ENCODE assay signal across 19 cellular contexts in genomic region chr11:96016978-96017502, GRCh38.
DNase-seq lines count a peak whose midpoint lies in the region; ATAC-seq and TF ChIP-seq lines count a peak whose summit lies in the region.
"Had no signal": no experiment of that assay in that cellular context is flagged by ENCODE, and none has a peak within 500 bp of the region (broad histone marks: within the 10 kb centered on the region; RNA-seq: fewer than 3 reads in every experiment).

No MANE protein-coding gene starts in this region.

- intact Hi-C loops in CD8-positive, alpha-beta T cell (cut with DNase I, micrococcal nuclease): loop anchor here (2.0 to 10.0 kb wide), 4 partner anchors 18 to 238 kb away; no protein-coding TSS in a partner anchor

- POLR2A ChIA-PET in CD8-positive, alpha-beta T cell (lab: Charles Lee): interaction anchor here (0.6 kb wide), 1 partner anchor 231 kb away, joined by 3 read pairs; no protein-coding TSS in a partner anchor

- H3K27me3 Mint-ChIP-seq in CD8-positive, alpha-beta T cell (ENCODE audit: low read depth): no peaks in the 10 kb centered on the region
- no peaks in the 10 kb centered on the region for H3K27me3 Mint-ChIP-seq in effector memory CD8-positive, alpha-beta T cell
- H3K27me3 Mint-ChIP-seq in neural progenitor cell (ENCODE audit: insufficient read depth, low read depth) (no peaks in the 10 kb centered on the region), mesothelial cell of epicardium (ENCODE audit: low read depth) (no peaks in the 10 kb centered on the region)
- H3K27me3 Mint-ChIP-seq: CD4-positive, alpha-beta T cell had no signal

- peaks cover 4% of the 10 kb centered on the region for H3K36me3 Mint-ChIP-seq in CD8-positive, alpha-beta T cell
- H3K36me3 Mint-ChIP-seq in effector memory CD8-positive, alpha-beta T cell (ENCODE audit: insufficient read depth): no peaks in the 10 kb centered on the region
- H3K36me3 Mint-ChIP-seq in neural progenitor cell (no peaks in the 10 kb centered on the region), mesothelial cell of epicardium (no peaks in the 10 kb centered on the region)

- WGBS in smooth muscle cell (ENCODE audit: low lambda C conversion rate): 93% methylated on average over 1 of the region's 1 CpG

- no peak overlapping the region for H3K4me3 Mint-ChIP-seq in CD8-positive, alpha-beta T cell
- H3K4me3 Mint-ChIP-seq in effector memory CD8-positive, alpha-beta T cell: no peak overlapping the region
- H3K4me3 Mint-ChIP-seq in neural progenitor cell: no peak overlapping the region
- no peak overlapping the region for H3K4me3 Mint-ChIP-seq in mesothelial cell of epicardium
- H3K4me3 Mint-ChIP-seq: HFFc6 had no signal

- DNase-seq in CD8-positive, alpha-beta T cell: no peak
- peak; percentile 51 for DNase-seq in NCI-H69 (lab: John Stamatoyannopoulos, UW)
- DNase-seq in effector memory CD8-positive, alpha-beta T cell: no peak
- DNase-seq in smooth muscle cell (lab: John Stamatoyannopoulos, UW; ENCODE audit: unreplicated experiment): no peak
- DNase-seq in neural progenitor cell (ENCODE audit: low spot score): no peak
- no peak for DNase-seq in NCI-H2107 (lab: John Stamatoyannopoulos, UW)
- no peak for DNase-seq in mesothelial cell of epicardium (ENCODE audit: low spot score in 2 of 2, unreplicated experiment in 2 of 2)
- DNase-seq: ACHN, BE2C, C1 segment of cervical spinal cord, Calu3, DMS79 treated with DMSO at 0.1 percent for 48 hours, GF-D8, GOT3, HFFc6, KBM-7 had no signal

- no peak overlapping the region for H3K4me3 ChIP-seq in CD8-positive, alpha-beta T cell (ENCODE audit: low read depth, low read length)
- H3K4me3 ChIP-seq in smooth muscle cell (no peak overlapping the region), neural progenitor cell (no peak overlapping the region)
- H3K4me3 ChIP-seq: GM12878 had no signal

- CTCF ChIA-PET in CD8-positive, alpha-beta T cell (lab: Charles Lee): interaction anchor here (0.8 to 6.2 kb wide), 4 partner anchors 38 to 409 kb away, joined by 3 to 57 read pairs (median 4); partner anchors contain the start of gene MAML2

- H4K20me1 ChIP-seq in smooth muscle cell (ENCODE audit: low read depth) (no peaks in the 10 kb centered on the region), neural progenitor cell (ENCODE audit: low read depth) (no peaks in the 10 kb centered on the region)

- peak overlapping the region; percentile 18 for H3K27ac Mint-ChIP-seq in CD8-positive, alpha-beta T cell
- H3K27ac Mint-ChIP-seq in effector memory CD8-positive, alpha-beta T cell: peak overlapping the region; percentile 22 to 47
- H3K27ac Mint-ChIP-seq in neural progenitor cell: no peak overlapping the region
- no peak overlapping the region for H3K27ac Mint-ChIP-seq in mesothelial cell of epicardium
- H3K27ac Mint-ChIP-seq: CD4-positive, alpha-beta T cell had no signal

- H3K27ac ChIP-seq in CD8-positive, alpha-beta T cell (ENCODE audit: low read depth, low read length): no peak overlapping the region
- peak overlapping the region; percentile 97 for H3K27ac ChIP-seq in smooth muscle cell (ENCODE audit: low read depth)
- no peak overlapping the region for H3K27ac ChIP-seq in neural progenitor cell

- no peak for ATAC-seq in CD8-positive, alpha-beta T cell
- no peak for ATAC-seq in effector memory CD8-positive, alpha-beta T cell (replicated peaks)
- ATAC-seq: HCT116 had no signal

- H3K4me1 Mint-ChIP-seq in CD8-positive, alpha-beta T cell (ENCODE audit: low read depth): peaks cover 21% of the 10 kb centered on the region
- peaks cover 28 to 47% of the 10 kb centered on the region in 2 donors for H3K4me1 Mint-ChIP-seq in effector memory CD8-positive, alpha-beta T cell (ENCODE audit: low read depth in 2 of 2)
- H3K4me1 Mint-ChIP-seq in neural progenitor cell (peaks cover 52% of the 10 kb centered on the region), mesothelial cell of epicardium (peaks cover 34% of the 10 kb centered on the region)

- H3F3A ChIP-seq in smooth muscle cell (ENCODE audit: low read depth) (peaks cover 21% of the 10 kb centered on the region), neural progenitor cell (ENCODE audit: low read depth) (no peaks in the 10 kb centered on the region)

- H3K36me3 ChIP-seq in CD8-positive, alpha-beta T cell (ENCODE audit: insufficient read depth, low read length): no peaks in the 10 kb centered on the region
- H3K36me3 ChIP-seq in smooth muscle cell (ENCODE audit: low read depth) (no peaks in the 10 kb centered on the region), neural progenitor cell (no peaks in the 10 kb centered on the region)
- H3K36me3 ChIP-seq: BE2C had no signal

- no peak overlapping the region for H2AFZ ChIP-seq in smooth muscle cell (ENCODE audit: low read depth)
- H2AFZ ChIP-seq in neural progenitor cell (replicated peaks): no peak overlapping the region

- no peaks in the 10 kb centered on the region for H3K27me3 ChIP-seq in CD8-positive, alpha-beta T cell (ENCODE audit: insufficient read depth, low read length)
- H3K27me3 ChIP-seq in smooth muscle cell (ENCODE audit: low read depth) (no peaks in the 10 kb centered on the region), neural progenitor cell (no peaks in the 10 kb centered on the region)
- H3K27me3 ChIP-seq: BE2C had no signal

- peaks cover 61% of the 10 kb centered on the region for H3K4me1 ChIP-seq in CD8-positive, alpha-beta T cell (ENCODE audit: insufficient read depth, low read length)
- H3K4me1 ChIP-seq in smooth muscle cell (ENCODE audit: low read depth): peaks cover 29% of the 10 kb centered on the region
- peaks cover 16% of the 10 kb centered on the region for H3K4me1 ChIP-seq in neural progenitor cell

- H3K9me3 Mint-ChIP-seq in CD8-positive, alpha-beta T cell: no peaks in the 10 kb centered on the region
- no peaks in the 10 kb centered on the region for H3K9me3 Mint-ChIP-seq in effector memory CD8-positive, alpha-beta T cell
- H3K9me3 Mint-ChIP-seq in neural progenitor cell (no peaks in the 10 kb centered on the region), mesothelial cell of epicardium (no peaks in the 10 kb centered on the region)
- H3K9me3 Mint-ChIP-seq: CD4-positive, alpha-beta T cell; HFFc6 had no signal

- no peak for TF ChIP-seq CTCF in CD8-positive, alpha-beta T cell (IDR thresholded peaks at IDR 0.05)
- no peak for TF ChIP-seq CTCF in smooth muscle cell (IDR thresholded peaks at IDR 0.05; ENCODE audit: borderline replicate concordance, insufficient read depth, poor library complexity, severe bottlenecking)
- TF ChIP-seq CTCF in neural progenitor cell (IDR thresholded peaks at IDR 0.05): no peak
- no peak for TF ChIP-seq CTCF in mesothelial cell of epicardium (IDR thresholded peaks at IDR 0.05; ENCODE audit: unreplicated experiment)

- H3K79me2 ChIP-seq in smooth muscle cell (ENCODE audit: low read depth) (peaks cover 33% of the 10 kb centered on the region), neural progenitor cell (ENCODE audit: low read depth) (no peaks in the 10 kb centered on the region)

- H3K9ac ChIP-seq in smooth muscle cell (ENCODE audit: low read depth) (no peak overlapping the region), neural progenitor cell (no peak overlapping the region)

- no peaks in the 10 kb centered on the region for H3K9me3 ChIP-seq in CD8-positive, alpha-beta T cell (ENCODE audit: low read length)
- H3K9me3 ChIP-seq in smooth muscle cell (replicated peaks; ENCODE audit: low read depth) (no peaks in the 10 kb centered on the region), neural progenitor cell (ENCODE audit: low read depth) (no peaks in the 10 kb centered on the region)
- H3K9me3 ChIP-seq: BE2C had no signal

- no peak overlapping the region for H3K4me2 ChIP-seq in smooth muscle cell
- no peak overlapping the region for H3K4me2 ChIP-seq in neural progenitor cell

Comparison
In these comparisons a context has a peak if more than half of its experiments do, and no peak if none do; other contexts are left out.
1. H3K27ac Mint-ChIP-seq: peak in CD8-positive, alpha-beta T cell (single experiment) and effector memory CD8-positive, alpha-beta T cell (2 of 2); none in neural progenitor cell (single experiment) and mesothelial cell of epicardium (single experiment).